ENCODE assay signal across 8 cellular contexts in genomic region chr7:5557920-5558401, GRCh38. TPM values are rescaled to one million over a fixed set of nuclear protein-coding genes. Genes with fewer than 3 reads are reported as not detected.
DNase-seq lines count a peak whose midpoint lies in the region; ATAC-seq and TF ChIP-seq lines count a peak whose summit lies in the region.

No MANE protein-coding gene starts in this region.

- H3K9me3 ChIP-seq in left lung (no peaks in the 10 kb centered on the region), subcutaneous abdominal adipose tissue (ENCODE audit: control insufficient read depth in 5 of 5, low read length in 5 of 5) (no peaks in the 10 kb centered on the region)

- intact Hi-C loops in left lung (cut with DNase I) = no loop called here

- ATAC-seq in HG03571 (IDR thresholded peaks at IDR 0.05; ENCODE audit: unreplicated experiment) (peak; percentile 21), left lung (peak; percentile 50), HG03139 (IDR thresholded peaks at IDR 0.05; ENCODE audit: unreplicated experiment) (no peak)

- H3K27me3 ChIP-seq in left lung (peaks cover 0 to 7% of the 10 kb centered on the region in 2 donors), subcutaneous abdominal adipose tissue (ENCODE audit: control insufficient read depth in 5 of 5, insufficient read depth in 4 of 5, low read length in 5 of 5) (no peaks in the 10 kb centered on the region)

- peak overlapping the region; percentile 38 to 80 (median 63) for H3K9ac ChIP-seq in subcutaneous abdominal adipose tissue (ENCODE audit: low read length in 5 of 5)

- DNase-seq in activated T-cell treated with anti-CD3 and anti-CD28 coated beads, Interleukin-2, amount 50 U/mL, for 1 hour = peak; percentile 29
- DNase-seq in activated T-cell treated with anti-CD3 and anti-CD28 coated beads for 4 hours = no peak
- DNase-seq in left lung = peak; percentile 85 to 92
- DNase-seq in NCI-H69 (lab: John Stamatoyannopoulos, UW) = no peak

- TF ChIP-seq CTCF in left lung (IDR thresholded peaks at IDR 0.05) = no peak

- H3K4me1 ChIP-seq in left lung (peaks cover 34 to 70% of the 10 kb centered on the region in 2 donors), subcutaneous abdominal adipose tissue (ENCODE audit: control insufficient read depth in 5 of 5, insufficient read depth in 5 of 5, low read length in 5 of 5) (peaks cover 13 to 64% (median 55%) of the 10 kb centered on the region in 5 donors)

- H3K36me3 ChIP-seq in left lung (no peaks in the 10 kb centered on the region), subcutaneous abdominal adipose tissue (ENCODE audit: control insufficient read depth in 5 of 5, insufficient read depth in 5 of 5, low read length in 5 of 5) (no peaks in the 10 kb centered on the region)

- H3K4me3 ChIP-seq in left lung (peak overlapping the region in 1 of 2 donors; percentile 61), subcutaneous abdominal adipose tissue (ENCODE audit: low read depth in 1 of 5, low read length in 5 of 5) (peak overlapping the region; percentile 16 to 54 (median 40))

- peak overlapping the region; percentile 59 for H3K27ac ChIP-seq in angular gyrus (ENCODE audit: low read depth, low read length)
- H3K27ac ChIP-seq in left lung = peak overlapping the region; percentile 100
- peak overlapping the region; percentile 96 for H3K27ac ChIP-seq in subcutaneous abdominal adipose tissue (ENCODE audit: low read depth, low read length)

RNA-seq across cellular contexts. Expression of gene ACTB, which starts 27.6 kb away (rescaled TPM):
- total RNA-seq in left lung = 1,000 to 10,000 TPM; 5,052 to 7,325 TPM

RNA-seq across cellular contexts. Expression of gene FSCN1, which starts 34.7 kb away (rescaled TPM):
- 10 to 100 TPM; 52.3 to 72.5 TPM for total RNA-seq in left lung

RNA-seq across cellular contexts. Expression of gene FBXL18, which starts 44.4 kb away (rescaled TPM):
- total RNA-seq in left lung = 10 to 100 TPM; 11.8 to 12.1 TPM

Comparison
In these comparisons a context has a peak if more than half of its experiments do, and no peak if none do; other contexts are left out.
1. DNase-seq: peak in activated T-cell treated with anti-CD3 and anti-CD28 coated beads, Interleukin-2, amount 50 U/mL, for 1 hour (single experiment) and left lung (2 of 2); none in activated T-cell treated with anti-CD3 and anti-CD28 coated beads for 4 hours (single experiment) and NCI-H69 (single experiment).
2. Peak in every context shown above with its lines, with median percentiles within 50 percentile points of each other: H3K27ac ChIP-seq.